8 cellular contexts compared by ENCODE assay signal in genomic region chr14:68815288-68816182, GRCh38. TPM values are rescaled to one million over a fixed set of nuclear protein-coding genes. Genes with fewer than 3 reads are reported as not detected.
DNase-seq lines count a peak whose midpoint lies in the region; ATAC-seq, FAIRE-seq and TF ChIP-seq lines count a peak whose summit lies in the region.

No MANE protein-coding gene starts in this region.

- peak; percentile 53 for TF ChIP-seq POLR2A in GM12891 (IDR thresholded peaks at IDR 0.05; ENCODE audit: low read depth, low read length)

- peak overlapping the region; percentile 96 for H3K4me2 ChIP-seq in Karpas-422 (ENCODE audit: low read depth, low read length, poor library complexity, severe bottlenecking)

- H3K4me1 ChIP-seq in Karpas-422 (ENCODE audit: low read length) (peaks cover 53% of the 10 kb centered on the region), muscle layer of duodenum (ENCODE audit: control insufficient read depth in 1 of 2, insufficient read depth in 2 of 2, low read length in 2 of 2) (peaks cover 31 to 35% of the 10 kb centered on the region in 2 donors)

- H3K27me3 Mint-ChIP-seq in chondrocyte (ENCODE audit: low read depth): no peaks in the 10 kb centered on the region

- no peaks in the 10 kb centered on the region for H3K36me3 ChIP-seq in Karpas-422 (ENCODE audit: insufficient read depth, low read length)
- H3K36me3 ChIP-seq in muscle layer of duodenum (ENCODE audit: control insufficient read depth in 1 of 2, insufficient read depth in 2 of 2, low read length in 2 of 2): no peaks in the 10 kb centered on the region

- H3K36me3 Mint-ChIP-seq in chondrocyte (ENCODE audit: low read depth): peaks cover 5% of the 10 kb centered on the region

- peaks cover 51% of the 10 kb centered on the region for H3K4me1 Mint-ChIP-seq in chondrocyte (ENCODE audit: low read depth)

- no peak for ATAC-seq in GM18868 (IDR thresholded peaks at IDR 0.05; ENCODE audit: unreplicated experiment)

- H3K9me3 ChIP-seq in Karpas-422 (ENCODE audit: low read length) (no peaks in the 10 kb centered on the region), muscle layer of duodenum (ENCODE audit: control insufficient read depth in 1 of 2, low read length in 2 of 2) (no peaks in the 10 kb centered on the region)

- H3K27ac Mint-ChIP-seq in chondrocyte (ENCODE audit: unreplicated experiment): peak overlapping the region; percentile 85

- no peak for DNase-seq in GM12891 (ENCODE audit: insufficient read length, low spot score)
- peak; percentile 68 for DNase-seq in Karpas-422
- DNase-seq in chondrocyte (ENCODE audit: low spot score): no peak
- no peak for DNase-seq in retina
- no peak for DNase-seq in NCI-H774 (lab: John Stamatoyannopoulos, UW)
- DNase-seq in foreskin melanocyte: no peak

- no peaks in the 10 kb centered on the region for H3K27me3 ChIP-seq in Karpas-422 (ENCODE audit: low read length)
- no peaks in the 10 kb centered on the region for H3K27me3 ChIP-seq in muscle layer of duodenum (ENCODE audit: low read depth, low read length)

- 0 out of 2 replicates have a peak, but pooled peaks cover 4% of the 10 kb centered on the region for H3K79me2 ChIP-seq in Karpas-422 (ENCODE audit: low read length)

- H3K9me2 ChIP-seq in Karpas-422 (replicated peaks; ENCODE audit: insufficient read depth, low read length): no peaks in the 10 kb centered on the region

- no peaks in the 10 kb centered on the region for H4K20me1 ChIP-seq in Karpas-422 (ENCODE audit: insufficient read depth, low read depth, low read length)

- peak overlapping the region; percentile 91 for H2AFZ ChIP-seq in Karpas-422 (ENCODE audit: low read length)

- H3K27ac ChIP-seq in Karpas-422 (ENCODE audit: low read length) (peak overlapping the region; percentile 80), muscle layer of duodenum (ENCODE audit: low read length) (peak overlapping the region; percentile 97)

- TF ChIP-seq CTCF in chondrocyte (IDR thresholded peaks at IDR 0.05): no peak

- H3K4me3 Mint-ChIP-seq in chondrocyte (ENCODE audit: unreplicated experiment): peak overlapping the region; percentile 26

- peak overlapping the region; percentile 72 for H3K4me3 ChIP-seq in Karpas-422 (ENCODE audit: low read length)
- H3K4me3 ChIP-seq in muscle layer of duodenum (ENCODE audit: low read depth in 1 of 2, low read length in 2 of 2): peak overlapping the region; percentile 35 to 62

- peak overlapping the region; percentile 90 for H3K9ac ChIP-seq in Karpas-422 (ENCODE audit: low read length)

- FAIRE-seq in GM12891 (lab: Jason Lieb, UNC): peak; percentile 41

- no peaks in the 10 kb centered on the region for H3K9me3 Mint-ChIP-seq in chondrocyte (ENCODE audit: low read depth)

TF ChIP-seq in GM12891, 5 proteins besides CTCF, POLR2A, EP300 and RAD21:
- TF ChIP-seq POLR2AphosphoS5 (IDR thresholded peaks at IDR 0.05; ENCODE audit: low read depth, low read length) (peak; percentile 71), TAF1 (IDR thresholded peaks at IDR 0.05; ENCODE audit: low read depth, low read length) (no peak)

RNA-seq across cellular contexts. Expression of gene ZFP36L1, which starts 22.7 kb away (rescaled TPM):
- polyA plus RNA-seq in GM12891 (2012; ENCODE audit: low read depth, missing spikeins): 48.8 TPM
- total RNA-seq in Karpas-422 (2014; rRNA removed; shearing (Covaris generic); ENCODE audit: low replicate concordance): 76.8 and 118 TPM in 2 replicates
- total RNA-seq in chondrocyte: 82.5 to 195 TPM (median 180 TPM) in 3 replicates
